Comparison of ENCODE assay signal across 19 cellular contexts in the genomic region with DNA sequence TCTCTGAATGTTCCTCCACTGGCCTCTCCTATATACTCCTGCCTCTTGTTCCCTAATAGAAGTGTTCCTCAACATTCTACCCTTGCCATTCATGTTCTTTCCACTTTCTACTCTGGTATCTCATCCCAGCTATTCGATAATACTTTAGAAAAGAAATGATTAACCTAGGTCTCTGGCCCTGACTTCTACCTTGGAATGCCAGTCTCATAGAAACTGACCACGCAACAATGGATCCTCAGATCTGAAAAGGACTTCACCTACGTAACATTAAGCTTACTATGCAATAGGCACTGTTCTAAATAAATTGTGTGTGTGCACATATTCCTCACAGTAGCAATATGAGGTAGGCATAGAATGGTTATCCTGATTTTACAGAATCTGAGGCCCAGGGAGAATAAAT.
DNase-seq lines count a peak whose midpoint lies in the region; FAIRE-seq and TF ChIP-seq lines count a peak whose summit lies in the region.
"Had no signal": no experiment of that assay in that cellular context is flagged by ENCODE, and none has a peak within 500 bp of the region (broad histone marks: within the 10 kb centered on the region; RNA-seq: fewer than 3 reads in every experiment).

No MANE protein-coding gene starts in this region.

- TF ChIP-seq CTCF in RWPE1 (conservative IDR thresholded peaks at IDR 0.05; ENCODE audit: low read depth), result no peak

- DNase-seq in GM12891 (ENCODE audit: insufficient read length, low spot score) (no peak), kidney glomerular epithelial cell (lab: John Stamatoyannopoulos, UW) (peak; percentile 12), renal cortical epithelial cell (ENCODE audit: low read depth) (peak; percentile 71), RWPE1 (ENCODE audit: low spot score) (no peak), caudate nucleus (lab: John Stamatoyannopoulos, UW) (no peak)
- no peak for DNase-seq in activated CD8-positive, alpha-beta memory T cell treated with anti-CD3 and anti-CD28 coated beads, Interleukin-2, amount 50 U/mL, for 4 hours
- DNase-seq: C1 segment of cervical spinal cord; CD8-positive, alpha-beta memory T cell; DMS 273 treated with DMSO at 0.1 percent for 48 hours; DMS79; EL; GDM1; GM23248; H7; HCEC 1CT had no signal

- FAIRE-seq in GM12891 (lab: Jason Lieb, UNC), result peak; percentile 73
- FAIRE-seq: D721Med, GM12878, GM18507, H1 had no signal

- no peak for TF ChIP-seq POLR2A in GM12891 (IDR thresholded peaks at IDR 0.05; ENCODE audit: low read depth, low read length)

- POLR2A ChIA-PET in RWPE1 (lab: Yijun Ruan, JAX; ENCODE audit: low non-redundant PET), result no interaction called here

- no peak overlapping the region for H3K27ac ChIP-seq in RWPE1
- no peak overlapping the region for H3K27ac ChIP-seq in caudate nucleus (ENCODE audit: low read depth, low read length)
- H3K27ac ChIP-seq: GM23248 had no signal

- CTCF ChIA-PET in RWPE1 (lab: Yijun Ruan, JAX), result no interaction called here

TF ChIP-seq in GM12891, 5 proteins besides CTCF, POLR2A, EP300 and RAD21:
- TF ChIP-seq SPI1 (IDR thresholded peaks at IDR 0.05; ENCODE audit: low read depth, low read length), result no peak
- TF ChIP-seq PAX5 (IDR thresholded peaks at IDR 0.05; ENCODE audit: insufficient read depth, low read length, severe bottlenecking), result no peak
- no peak for TF ChIP-seq POU2F2 (IDR thresholded peaks at IDR 0.05; ENCODE audit: low read depth, low read length)
- no peak for TF ChIP-seq POLR2AphosphoS5 (IDR thresholded peaks at IDR 0.05; ENCODE audit: low read depth, low read length)
- TF ChIP-seq TAF1 (IDR thresholded peaks at IDR 0.05; ENCODE audit: low read depth, low read length), result no peak

Comparison
In these comparisons a context has a peak if more than half of its experiments do, and no peak if none do; other contexts are left out.
1. DNase-seq: peak in kidney glomerular epithelial cell (single experiment) and renal cortical epithelial cell (single experiment); none in GM12891 (single experiment), RWPE1 (single experiment), activated CD8-positive, alpha-beta memory T cell treated with anti-CD3 and anti-CD28 coated beads, Interleukin-2, amount 50 U/mL, for 4 hours (single experiment) and caudate nucleus (0 of 61).